In genomic region chr12:19700969-19701368, GRCh38 we compare ENCODE assay signal across 28 cellular contexts.
"Had no signal": no experiment of that assay in that cellular context is flagged by ENCODE, and none has a peak within 500 bp of the region (broad histone marks: within the 10 kb centered on the region; RNA-seq: fewer than 3 reads in every experiment).

No MANE protein-coding gene starts in this region.

- H3K4me3 ChIP-seq: esophagus muscularis mucosa, gastrocnemius medialis had no signal

- H3K36me3 Mint-ChIP-seq: activated naive CD4-positive, alpha-beta T cell treated with anti-CD3 and anti-CD28 coated beads, Interleukin-2, amount 10 ng/mL, durations not matched to agents 7 days and 5 days had no signal

- H3K4me3 Mint-ChIP-seq: activated CD4-positive, alpha-beta memory T cell treated with anti-CD3 and anti-CD28 coated beads, Interleukin-2, amount 10 ng/mL, durations not matched to agents 7 days and 5 days; activated CD4-positive, alpha-beta T cell treated with anti-CD3 and anti-CD28 coated beads for 36 hours; activated CD4-positive, alpha-beta T cell treated with anti-CD3 and anti-CD28 coated beads, Interleukin-2, amount 10 ng/mL, durations not matched to agents 24 days and 14 days; activated naive CD4-positive, alpha-beta T cell treated with anti-CD3 and anti-CD28 coated beads, Interleukin-2, amount 10 ng/mL, durations not matched to agents 7 days and 5 days; activated naive CD8-positive, alpha-beta T cell treated with anti-CD3 and anti-CD28 coated beads, Interleukin-2, amount 10 ng/mL, durations not matched to agents 7 days and 5 days; activated T-cell treated with anti-CD3 and anti-CD28 coated beads, Interleukin-2, amount 50 U/mL, for 24 hours; activated T-cell treated with anti-CD3 and anti-CD28 coated beads, Interleukin-2, amount 50 U/mL, for 72 hours; central memory CD8-positive, alpha-beta T cell; effector memory CD8-positive, alpha-beta T cell; T-helper 17 cell; T-helper 2 cell treated with Interferon-gamma antibody and Interleukin-4, amounts not matched to agents 5 μg/mL and 100 μg/mL, for 36 hours had no signal

- H3K27me3 ChIP-seq: brain microvascular endothelial cell, esophagus muscularis mucosa, foreskin keratinocyte, gastrocnemius medialis had no signal

- H3K9me3 ChIP-seq: gastrocnemius medialis had no signal

- ATAC-seq: activated CD4-positive, alpha-beta T cell treated with anti-CD3 and anti-CD28 coated beads for 36 hours; activated naive CD4-positive, alpha-beta T cell treated with anti-CD3 and anti-CD28 coated beads, Interleukin-2, amount 50 U/mL, for 72 hours; activated T-cell treated with anti-CD3 and anti-CD28 coated beads, Interleukin-2, amount 50 U/mL, for 72 hours; effector memory CD8-positive, alpha-beta T cell; foreskin keratinocyte; gastrocnemius medialis; T-helper 17 cell had no signal

- DNase-seq: activated CD4-positive, alpha-beta memory T cell treated with anti-CD3 and anti-CD28 coated beads, Interleukin-2, amount 10 ng/mL, durations not matched to agents 7 days and 5 days; activated CD4-positive, alpha-beta T cell treated with anti-CD3 and anti-CD28 coated beads for 36 hours; activated CD4-positive, alpha-beta T cell treated with anti-CD3 and anti-CD28 coated beads, Interleukin-2, amount 10 ng/mL, durations not matched to agents 24 days and 14 days; activated CD4-positive, CD25-positive, alpha-beta regulatory T cell; activated CD4-positive, CD25-positive, alpha-beta regulatory T cell treated with anti-CD3 and anti-CD28 coated beads, Interleukin-2, amount 50 U/mL, for 72 hours; activated CD8-positive, alpha-beta memory T cell treated with anti-CD3 and anti-CD28 coated beads, Interleukin-2, amount 50 U/mL, for 48 hours; activated gamma-delta T cell; activated naive CD4-positive, alpha-beta T cell; activated naive CD4-positive, alpha-beta T cell treated with anti-CD3 and anti-CD28 coated beads, Interleukin-2, amount 10 ng/mL, durations not matched to agents 7 days and 5 days; activated naive CD8-positive, alpha-beta T cell treated with anti-CD3 and anti-CD28 coated beads, Interleukin-2, amount 10 ng/mL, durations not matched to agents 7 days and 5 days; activated T-cell treated with anti-CD3 and anti-CD28 coated beads for 4 hours; activated T-cell treated with anti-CD3 and anti-CD28 coated beads, Interleukin-2, amount 50 U/mL, for 24 hours; activated T-cell treated with anti-CD3 and anti-CD28 coated beads, Interleukin-2, amount 50 U/mL, for 72 hours; brain microvascular endothelial cell; cortex of kidney; dermis blood vessel endothelial cell; effector CD4-positive, alpha-beta T cell; effector memory CD8-positive, alpha-beta T cell; erythroblast; foreskin keratinocyte; gastrocnemius medialis; T-helper 1 cell; T-helper 17 cell; T1000 had no signal

- H3K36me3 ChIP-seq: brain microvascular endothelial cell, esophagus muscularis mucosa, gastrocnemius medialis had no signal

- H3K27ac Mint-ChIP-seq: activated CD4-positive, alpha-beta memory T cell treated with anti-CD3 and anti-CD28 coated beads, Interleukin-2, amount 10 ng/mL, durations not matched to agents 7 days and 5 days; activated CD4-positive, alpha-beta T cell treated with anti-CD3 and anti-CD28 coated beads for 36 hours; activated CD4-positive, alpha-beta T cell treated with anti-CD3 and anti-CD28 coated beads, Interleukin-2, amount 10 ng/mL, durations not matched to agents 24 days and 14 days; activated naive CD4-positive, alpha-beta T cell treated with anti-CD3 and anti-CD28 coated beads, Interleukin-2, amount 10 ng/mL, durations not matched to agents 7 days and 5 days; activated naive CD4-positive, alpha-beta T cell treated with anti-CD3 and anti-CD28 coated beads, Interleukin-2, amount 50 U/mL, for 72 hours; activated naive CD8-positive, alpha-beta T cell treated with anti-CD3 and anti-CD28 coated beads, Interleukin-2, amount 10 ng/mL, durations not matched to agents 7 days and 5 days; activated T-cell treated with anti-CD3 and anti-CD28 coated beads, Interleukin-2, amount 50 U/mL, for 24 hours; activated T-cell treated with anti-CD3 and anti-CD28 coated beads, Interleukin-2, amount 50 U/mL, for 72 hours; effector memory CD8-positive, alpha-beta T cell; T-helper 17 cell; T-helper 2 cell treated with Interferon-gamma antibody and Interleukin-4, amounts not matched to agents 5 μg/mL and 100 μg/mL, for 36 hours had no signal

- H3K27ac ChIP-seq: brain microvascular endothelial cell, esophagus muscularis mucosa, foreskin keratinocyte, gastrocnemius medialis had no signal

- H3K4me1 Mint-ChIP-seq: activated CD4-positive, alpha-beta T cell treated with anti-CD3 and anti-CD28 coated beads for 36 hours; central memory CD8-positive, alpha-beta T cell had no signal

- H3K4me1 ChIP-seq: esophagus muscularis mucosa, foreskin keratinocyte, gastrocnemius medialis had no signal

- H3K27me3 Mint-ChIP-seq: activated CD4-positive, alpha-beta T cell treated with anti-CD3 and anti-CD28 coated beads for 36 hours; activated naive CD4-positive, alpha-beta T cell treated with anti-CD3 and anti-CD28 coated beads, Interleukin-2, amount 10 ng/mL, durations not matched to agents 7 days and 5 days; activated T-cell treated with anti-CD3 and anti-CD28 coated beads, Interleukin-2, amount 50 U/mL, for 24 hours; effector memory CD8-positive, alpha-beta T cell; T-helper 17 cell had no signal
